9 cellular contexts compared by ENCODE assay signal in genomic region chr2:219010162-219010756, GRCh38. TPM values are rescaled to one million over a fixed set of nuclear protein-coding genes. Genes with fewer than 3 reads are reported as not detected.
DNase-seq lines count a peak whose midpoint lies in the region; ATAC-seq and TF ChIP-seq lines count a peak whose summit lies in the region.
"Had no signal": no experiment of that assay in that cellular context is flagged by ENCODE, and none has a peak within 500 bp of the region (broad histone marks: within the 10 kb centered on the region; RNA-seq: fewer than 3 reads in every experiment).

No MANE protein-coding gene starts in this region.

- WGBS in esophagus squamous epithelium, 2 donors = 13 to 27% methylated on average over 3 to 6 of the region's 6 CpGs
- 51 to 70% methylated on average over 6 of the region's 6 CpGs for WGBS in testis, 2 donors

- peak; percentile 43 for DNase-seq in NCI-H345 (lab: John Stamatoyannopoulos, UW)
- DNase-seq in esophagus squamous epithelium (lab: John Stamatoyannopoulos, UW) = no peak
- no peak for DNase-seq in activated gamma-delta T cell (lab: John Stamatoyannopoulos, UW)
- DNase-seq in testis = no peak
- DNase-seq in EL = no peak

- no peaks in the 10 kb centered on the region for H3K9me2 ChIP-seq in DOHH2 (replicated peaks; ENCODE audit: control insufficient read depth, low read length)

- H3K36me3 ChIP-seq in DOHH2 (ENCODE audit: control insufficient read depth, low read length) = no peaks in the 10 kb centered on the region
- H3K36me3 ChIP-seq in esophagus squamous epithelium = no peaks in the 10 kb centered on the region
- H3K36me3 ChIP-seq in testis (ENCODE audit: low read depth, missing control alignments) = no peaks in the 10 kb centered on the region
- H3K36me3 ChIP-seq: neutrophil had no signal

- no peaks in the 10 kb centered on the region for H3K79me2 ChIP-seq in DOHH2 (ENCODE audit: control insufficient read depth, low read length)

- H3K4me2 ChIP-seq in DOHH2 (ENCODE audit: low read length) = no peak overlapping the region

- no peak for TF ChIP-seq POLR2A in esophagus squamous epithelium (IDR thresholded peaks at IDR 0.05)
- no peak for TF ChIP-seq POLR2A in testis (IDR thresholded peaks at IDR 0.05)

- H3K27me3 ChIP-seq in DOHH2 (ENCODE audit: control insufficient read depth, low read length) (no peaks in the 10 kb centered on the region), esophagus squamous epithelium (peaks cover 0 to 88% (median 0%) of the 10 kb centered on the region in 4 donors), testis (no peaks in the 10 kb centered on the region)

- intact Hi-C loops in esophagus squamous epithelium (cut with DNase I) (no loop called here), testis (cut with DNase I; ENCODE audit: low total_unique reads) (no loop called here)

- H3F3A ChIP-seq in DOHH2 (ENCODE audit: control insufficient read depth, insufficient read depth) = no peaks in the 10 kb centered on the region

- no peak overlapping the region for H3K27ac ChIP-seq in 22Rv1
- no peak overlapping the region for H3K27ac ChIP-seq in DOHH2 (ENCODE audit: low read depth, low read length)
- no peak overlapping the region for H3K27ac ChIP-seq in esophagus squamous epithelium
- H3K27ac ChIP-seq in testis = no peak overlapping the region
- H3K27ac ChIP-seq: neutrophil had no signal

- TF ChIP-seq CTCF in 22Rv1 (IDR thresholded peaks at IDR 0.05) (peak; percentile 81), DOHH2 (IDR thresholded peaks at IDR 0.05; ENCODE audit: low read depth, low read length, poor library complexity, severe bottlenecking) (peak; percentile 61), esophagus squamous epithelium (IDR thresholded peaks at IDR 0.05) (peak in 4 of 6 experiments; percentile 12 to 58 (median 23)), testis (IDR thresholded peaks at IDR 0.05) (peak in 1 of 3 experiments; percentile 11)

- ATAC-seq in GM19395 (IDR thresholded peaks at IDR 0.05; ENCODE audit: unreplicated experiment) = no peak

- no peaks in the 10 kb centered on the region for H3K4me1 ChIP-seq in DOHH2 (ENCODE audit: control insufficient read depth, low read length)
- H3K4me1 ChIP-seq in esophagus squamous epithelium = no peaks in the 10 kb centered on the region
- no peaks in the 10 kb centered on the region for H3K4me1 ChIP-seq in testis

- no peaks in the 10 kb centered on the region for H4K20me1 ChIP-seq in DOHH2 (ENCODE audit: control insufficient read depth, insufficient read depth, low read depth, low read length)

- H3K9me3 ChIP-seq in DOHH2 (ENCODE audit: control insufficient read depth, insufficient read depth, low read length) (no peaks in the 10 kb centered on the region), esophagus squamous epithelium (no peaks in the 10 kb centered on the region), testis (no peaks in the 10 kb centered on the region)
- H3K9me3 ChIP-seq: neutrophil had no signal

- no peak overlapping the region for H3K4me3 ChIP-seq in DOHH2 (ENCODE audit: low read length)
- no peak overlapping the region for H3K4me3 ChIP-seq in esophagus squamous epithelium
- H3K4me3 ChIP-seq in testis = no peak overlapping the region

RNA-seq across cellular contexts. Expression of gene CRYBA2, which starts 17.0 kb away (rescaled TPM):
- total RNA-seq in esophagus squamous epithelium = not detected
- total RNA-seq in testis = 1 to 10 TPM in 1 of 2 donors, under 1 TPM in 1; 0.56 to 2.9 TPM
- polyA plus RNA-seq in testis (ENCODE audit: insufficient read depth, low read depth, low replicate concordance) = 2.7 TPM

RNA-seq across cellular contexts. Expression of gene FEV, which starts 25.3 kb away (rescaled TPM):
- total RNA-seq in esophagus squamous epithelium = 1 to 10 TPM in 1 of 4 donors, not detected in 3; 2.1 TPM
- total RNA-seq in testis = not detected
- polyA plus RNA-seq in testis (ENCODE audit: insufficient read depth, low read depth, low replicate concordance) = not detected

RNA-seq across cellular contexts. Expression of gene CFAP65, which starts 31.1 kb away (rescaled TPM):
- under 1 TPM in 1 of 4 donors, not detected in 3; 0.19 TPM for total RNA-seq in esophagus squamous epithelium
- total RNA-seq in testis = 10 to 100 TPM; 15.5 to 23.7 TPM
- polyA plus RNA-seq in testis (ENCODE audit: insufficient read depth, low read depth, low replicate concordance) = 42.9 TPM

RNA-seq across cellular contexts. Expression of gene IHH, which starts 50.5 kb away (rescaled TPM):
- total RNA-seq in esophagus squamous epithelium (under 1 TPM in 1 of 4 donors, not detected in 3; 0.38 TPM), testis (under 1 TPM; 0.19 to 0.39 TPM)
- 1.1 TPM for polyA plus RNA-seq in testis (ENCODE audit: insufficient read depth, low read depth, low replicate concordance)

RNA-seq across cellular contexts. Expression of gene CDK5R2, which starts 50.8 kb away (rescaled TPM):
- not detected for total RNA-seq in esophagus squamous epithelium
- total RNA-seq in testis = 1 to 10 TPM; 1.2 to 1.6 TPM
- polyA plus RNA-seq in testis (ENCODE audit: insufficient read depth, low read depth, low replicate concordance) = 0.83 TPM

Comparison
In these comparisons a context has a peak if more than half of its experiments do, and no peak if none do; other contexts are left out.
1. RNA of gene CFAP65, which starts 31.1 kb away (total RNA-seq): 15.5 to 23.7 TPM in testis; 0.19 TPM in esophagus squamous epithelium; every median in the first group is over 10 times any median in the second.